7 cellular contexts compared by ENCODE assay signal in genomic region chr19:14479985-14480694, GRCh38. TPM values are rescaled to one million over a fixed set of nuclear protein-coding genes. Genes with fewer than 3 reads are reported as not detected.
DNase-seq lines count a peak whose midpoint lies in the region; ATAC-seq, FAIRE-seq and TF ChIP-seq lines count a peak whose summit lies in the region.

No MANE protein-coding gene starts in this region.

- peak; percentile 63 for ATAC-seq in Panc1
- ATAC-seq in heart left ventricle, result peak in 3 of 4 donors; percentile 33 to 40 (median 38)
- no peak for ATAC-seq in GM21360 (IDR thresholded peaks at IDR 0.05; ENCODE audit: unreplicated experiment)

- H3K27ac ChIP-seq in Panc1 (ENCODE audit: low read length), result no peak overlapping the region
- H3K27ac ChIP-seq in heart left ventricle, result no peak overlapping the region

- TF ChIP-seq POLR2A in GM12892 (IDR thresholded peaks at IDR 0.05; ENCODE audit: low read depth, low read length) (no peak), heart left ventricle (IDR thresholded peaks at IDR 0.05) (no peak)

- no peaks in the 10 kb centered on the region for H3K9me3 ChIP-seq in Panc1 (ENCODE audit: control insufficient read depth, insufficient read depth, low read depth, low read length)
- no peaks in the 10 kb centered on the region for H3K9me3 ChIP-seq in heart left ventricle

- CTCF ChIA-PET in Panc1 (lab: Charles Lee), result interaction anchor here (0.5 to 1.1 kb wide), 5 partner anchors 80 to 400 kb away, joined by 3 to 9 read pairs (median 4); no protein-coding TSS in a partner anchor

- H3K36me3 ChIP-seq in Panc1 (ENCODE audit: control insufficient read depth, insufficient read depth, low read length) (no peaks in the 10 kb centered on the region; the same call in 1 of the 2 replicates), heart left ventricle (peaks cover 0 to 62% (median 37%) of the 10 kb centered on the region in 9 donors)

- H3K4me1 ChIP-seq in Panc1 (ENCODE audit: control insufficient read depth, insufficient read depth, low read length) (peaks cover 24% of the 10 kb centered on the region), heart left ventricle (peaks cover 0 to 26% (median 11%) of the 10 kb centered on the region in 12 donors)

- peak; percentile 77 for FAIRE-seq in GM12892 (lab: Jason Lieb, UNC)

- BruUV-seq in Panc1 (replicated peaks; lab: Mats Ljungman, UMichigan), result no TSS peak

- in situ Hi-C loops in Panc1 (cut with HindIII; ENCODE audit: low pct_unique_long_range_greater_than_20kb, low sequenced_read_pairs), result no loop called here

- peak; percentile 94 for TF ChIP-seq CTCF in Panc1 (IDR thresholded peaks at IDR 0.05)
- TF ChIP-seq CTCF in heart left ventricle (IDR thresholded peaks at IDR 0.05), result peak; percentile 61 to 92 (median 70)

- DNase-seq in GM12892 (ENCODE audit: insufficient read length), result peak; percentile 91
- DNase-seq in Panc1 (ENCODE audit: low read depth, low spot score), result no peak
- peak; percentile 48 for DNase-seq in activated gamma-delta T cell (lab: John Stamatoyannopoulos, UW)
- DNase-seq in heart left ventricle, result peak in 1 of 5 donors; percentile 76
- peak; percentile 63 for DNase-seq in stimulated activated CD4-positive, alpha-beta T cell treated with anti-CD3 and anti-CD28 coated beads, Interleukin-12 subunit alpha, Interleukin-12 subunit beta, amount 100 ng/mL, for 4 hours
- no peak for DNase-seq in pons (ENCODE audit: low spot score)

- H3K27me3 ChIP-seq in Panc1 (ENCODE audit: control insufficient read depth, insufficient read depth, low read length), result no peaks in the 10 kb centered on the region
- peaks cover 0 to 9% (median 5%) of the 10 kb centered on the region in 9 donors for H3K27me3 ChIP-seq in heart left ventricle

- POLR2A ChIA-PET in Panc1 (lab: Charles Lee), result no interaction called here

- H3K4me3 ChIP-seq in Panc1 (ENCODE audit: low read depth in 2 of 2, low read length in 2 of 2) (no peak overlapping the region), heart left ventricle (no peak overlapping the region)

- 67 to 80% (median 74%) methylated on average over 23 to 42 of the region's 42 CpGs for WGBS in heart left ventricle, 4 donors

- intact Hi-C loops in Panc1 (cut with micrococcal nuclease; ENCODE audit: unreplicated experiment) (no loop called here), heart left ventricle (cut with DNase I) (loop anchor here in 7 of 10 donors (5.0 to 10.0 kb wide), 6 partner anchors 38 to 345 kb away; partner anchors contain the start of gene ASF1B (in 1 of the 7))

RNA-seq across cellular contexts. Expression of gene PTGER1, which starts 5.0 kb away (rescaled TPM):
- not detected for polyA plus RNA-seq in GM12892 (2012; ENCODE audit: missing spikeins)
- 2.2 TPM for total RNA-seq in Panc1 (2021; ENCODE audit: unreplicated experiment)
- 3.2 TPM for polyA plus RNA-seq in Panc1 (2012; ENCODE audit: insufficient read length)
- under 1 TPM in 1 of 9 donors, not detected in 8; 0.35 TPM for total RNA-seq in heart left ventricle
- polyA plus RNA-seq in heart left ventricle, result under 1 TPM in 1 of 2 donors, not detected in 1; 0.15 TPM

RNA-seq across cellular contexts. Expression of gene GIPC1, which starts 15.8 kb away (rescaled TPM):
- 7.0 TPM for polyA plus RNA-seq in GM12892 (2012; ENCODE audit: missing spikeins)
- 160 TPM for total RNA-seq in Panc1 (2021; ENCODE audit: unreplicated experiment)
- polyA plus RNA-seq in Panc1 (2012; ENCODE audit: insufficient read length), result 339 TPM
- total RNA-seq in heart left ventricle, result 10 to 100 TPM; 44.9 to 82.7 (median 49.3) TPM
- polyA plus RNA-seq in heart left ventricle, result 10 to 100 TPM; 54.9 to 87.4 TPM

RNA-seq across cellular contexts. Expression of gene DNAJB1, which starts 38.1 kb away (rescaled TPM):
- polyA plus RNA-seq in GM12892 (2012; ENCODE audit: missing spikeins), result 23.8 TPM
- total RNA-seq in Panc1 (2021; ENCODE audit: unreplicated experiment) (149 TPM), heart left ventricle (10 to 100 TPM; 34.7 to 70.6 (median 44.8) TPM)
- polyA plus RNA-seq in Panc1 (2012; ENCODE audit: insufficient read length), result 101 TPM
- polyA plus RNA-seq in heart left ventricle, result 10 to 100 TPM; 27.5 to 69.1 TPM

RNA-seq across cellular contexts. Expression of gene PKN1, which starts 47.0 kb away (rescaled TPM):
- 40.0 TPM for polyA plus RNA-seq in GM12892 (2012; ENCODE audit: missing spikeins)
- 205 TPM for total RNA-seq in Panc1 (2021; ENCODE audit: unreplicated experiment)
- 226 TPM for polyA plus RNA-seq in Panc1 (2012; ENCODE audit: insufficient read length)
- total RNA-seq in heart left ventricle, result 100 to 1,000 TPM; 119 to 206 (median 136) TPM
- 100 to 1,000 TPM; 109 to 126 TPM for polyA plus RNA-seq in heart left ventricle

RNA-seq across cellular contexts. Expression of gene TECR, which starts 49.3 kb away (rescaled TPM):
- 29.1 TPM for polyA plus RNA-seq in GM12892 (2012; ENCODE audit: missing spikeins)
- total RNA-seq in Panc1 (2021; ENCODE audit: unreplicated experiment) (233 TPM), heart left ventricle (10 to 100 TPM; 48.1 to 88.4 (median 71.7) TPM)
- 250 TPM for polyA plus RNA-seq in Panc1 (2012; ENCODE audit: insufficient read length)
- polyA plus RNA-seq in heart left ventricle, result 100 to 1,000 TPM in 1 of 2 donors, 10 to 100 TPM in 1; 71.4 to 102 TPM

Comparison
In these comparisons a context has a peak if more than half of its experiments do, and no peak if none do; other contexts are left out.
1. DNase-seq: peak in GM12892 (single experiment), activated gamma-delta T cell (single experiment) and stimulated activated CD4-positive, alpha-beta T cell treated with anti-CD3 and anti-CD28 coated beads, Interleukin-12 subunit alpha, Interleukin-12 subunit beta, amount 100 ng/mL, for 4 hours (single experiment); none in Panc1 (single experiment) and pons (single experiment).